Comparison of ENCODE assay signal across 9 cellular contexts in the genomic region with DNA sequence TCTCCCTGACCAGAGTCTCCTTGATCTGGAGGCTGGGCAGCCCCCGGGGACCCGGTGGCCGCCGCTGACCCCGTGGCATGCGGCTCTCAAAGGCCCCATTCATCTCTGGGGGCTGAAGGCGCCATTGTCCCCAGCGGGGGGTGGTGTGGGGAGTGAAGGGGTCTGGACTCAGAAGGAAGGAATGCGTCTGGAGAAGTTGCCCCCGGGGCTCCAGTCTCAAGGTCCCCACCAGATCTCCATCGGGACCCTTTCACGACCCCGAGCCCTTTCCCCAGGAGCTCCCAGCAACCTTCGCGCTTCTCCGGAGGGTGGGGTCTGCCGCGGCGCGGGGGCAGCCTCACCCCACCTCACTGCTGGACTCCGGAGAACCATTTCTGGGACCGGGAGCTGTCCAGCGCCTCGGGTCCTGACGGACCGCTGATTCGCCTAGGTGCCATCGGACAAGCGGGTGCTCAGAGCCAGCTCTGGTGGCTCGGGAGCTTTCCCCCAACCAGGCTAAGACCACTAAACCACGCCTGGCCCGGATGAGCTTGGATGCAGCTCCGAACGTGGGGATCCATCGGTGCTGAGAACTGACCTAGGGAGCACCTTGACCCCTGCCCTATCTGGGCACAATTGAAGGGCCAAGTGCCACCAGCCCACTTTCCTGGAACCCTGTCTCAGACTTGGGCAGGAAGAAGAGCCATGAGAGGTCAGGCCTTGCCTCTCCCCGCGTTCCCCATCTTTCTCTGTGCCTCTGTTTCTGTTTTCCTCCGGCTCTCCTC. TPM values are rescaled to one million over a fixed set of nuclear protein-coding genes. Genes with fewer than 3 reads are reported as not detected.
DNase-seq lines count a peak whose midpoint lies in the region; ATAC-seq and TF ChIP-seq lines count a peak whose summit lies in the region.
"Had no signal": no experiment of that assay in that cellular context is flagged by ENCODE, and none has a peak within 500 bp of the region (broad histone marks: within the 10 kb centered on the region; RNA-seq: fewer than 3 reads in every experiment).

No MANE protein-coding gene starts in this region.

- DNase-seq in fibroblast of villous mesenchyme (ENCODE audit: low read depth): peak; percentile 23
- DNase-seq in neural crest cell (ENCODE audit: low read depth, low spot score): peak; percentile 79
- no peak for DNase-seq in HuH-7 (ENCODE audit: low spot score)

- TF ChIP-seq CTCF in fibroblast of villous mesenchyme (IDR thresholded peaks at IDR 0.05; ENCODE audit: insufficient read depth, low read depth, low read length) (no peak), neural crest cell (conservative IDR thresholded peaks at IDR 0.05) (no peak)

- H3K9me3 Mint-ChIP-seq in neural crest cell: no peaks in the 10 kb centered on the region

- H3K36me3 Mint-ChIP-seq in neural crest cell (ENCODE audit: low read depth): no peaks in the 10 kb centered on the region

- peaks cover 61% of the 10 kb centered on the region for H3K4me1 Mint-ChIP-seq in neural crest cell

- peaks cover 23% of the 10 kb centered on the region for H3K27me3 Mint-ChIP-seq in neural crest cell (ENCODE audit: low read depth)

- H3K36me3 ChIP-seq in ES-I3 (ENCODE audit: insufficient read depth, low read length): no peaks in the 10 kb centered on the region

- peak overlapping the region; percentile 46; the same call in 1 of the 2 replicates for H3K9ac ChIP-seq in ES-I3 (ENCODE audit: low read depth, low read length)

- H3K4me1 ChIP-seq in ES-I3 (ENCODE audit: insufficient read depth, low read length): peaks cover 33% of the 10 kb centered on the region

- H3K4me3 ChIP-seq in fibroblast of villous mesenchyme (ENCODE audit: low read depth, low read length): no peak overlapping the region
- H3K4me3 ChIP-seq: skin epidermis had no signal

- H3K9me3 ChIP-seq in ES-I3 (ENCODE audit: control insufficient read depth, insufficient read depth, low read length): no peaks in the 10 kb centered on the region

- H3K27ac Mint-ChIP-seq in neural crest cell (ENCODE audit: unreplicated experiment): peak overlapping the region; percentile 32

- ATAC-seq in SK-N-SH treated with all-trans-retinoic acid at 6 μM for 48 hours (no peak), HG02678 (IDR thresholded peaks at IDR 0.05; ENCODE audit: unreplicated experiment) (no peak), GM21786 (IDR thresholded peaks at IDR 0.05; ENCODE audit: unreplicated experiment) (no peak), HG03469 (IDR thresholded peaks at IDR 0.05; ENCODE audit: unreplicated experiment) (no peak)

- H3K4me3 Mint-ChIP-seq in neural crest cell: peak overlapping the region; percentile 91

TF ChIP-seq in SK-N-SH treated with all-trans-retinoic acid at 6 μM for 48 hours, 23 proteins besides CTCF, POLR2A, EP300 and RAD21:
- TF ChIP-seq CSDC2 (CRISPR knock-in tag; IDR thresholded peaks at IDR 0.05) (0 out of 2 replicates have a peak, but pooled peaks have one; percentile 56), ZFP3 (CRISPR knock-in tag; IDR thresholded peaks at IDR 0.05) (0 out of 2 replicates have a peak, but pooled peaks have one; percentile 32), BACH2 (CRISPR knock-in tag; IDR thresholded peaks at IDR 0.05; ENCODE audit: borderline replicate concordance) (no peak)
- TF ChIP-seq, protein P1, sequence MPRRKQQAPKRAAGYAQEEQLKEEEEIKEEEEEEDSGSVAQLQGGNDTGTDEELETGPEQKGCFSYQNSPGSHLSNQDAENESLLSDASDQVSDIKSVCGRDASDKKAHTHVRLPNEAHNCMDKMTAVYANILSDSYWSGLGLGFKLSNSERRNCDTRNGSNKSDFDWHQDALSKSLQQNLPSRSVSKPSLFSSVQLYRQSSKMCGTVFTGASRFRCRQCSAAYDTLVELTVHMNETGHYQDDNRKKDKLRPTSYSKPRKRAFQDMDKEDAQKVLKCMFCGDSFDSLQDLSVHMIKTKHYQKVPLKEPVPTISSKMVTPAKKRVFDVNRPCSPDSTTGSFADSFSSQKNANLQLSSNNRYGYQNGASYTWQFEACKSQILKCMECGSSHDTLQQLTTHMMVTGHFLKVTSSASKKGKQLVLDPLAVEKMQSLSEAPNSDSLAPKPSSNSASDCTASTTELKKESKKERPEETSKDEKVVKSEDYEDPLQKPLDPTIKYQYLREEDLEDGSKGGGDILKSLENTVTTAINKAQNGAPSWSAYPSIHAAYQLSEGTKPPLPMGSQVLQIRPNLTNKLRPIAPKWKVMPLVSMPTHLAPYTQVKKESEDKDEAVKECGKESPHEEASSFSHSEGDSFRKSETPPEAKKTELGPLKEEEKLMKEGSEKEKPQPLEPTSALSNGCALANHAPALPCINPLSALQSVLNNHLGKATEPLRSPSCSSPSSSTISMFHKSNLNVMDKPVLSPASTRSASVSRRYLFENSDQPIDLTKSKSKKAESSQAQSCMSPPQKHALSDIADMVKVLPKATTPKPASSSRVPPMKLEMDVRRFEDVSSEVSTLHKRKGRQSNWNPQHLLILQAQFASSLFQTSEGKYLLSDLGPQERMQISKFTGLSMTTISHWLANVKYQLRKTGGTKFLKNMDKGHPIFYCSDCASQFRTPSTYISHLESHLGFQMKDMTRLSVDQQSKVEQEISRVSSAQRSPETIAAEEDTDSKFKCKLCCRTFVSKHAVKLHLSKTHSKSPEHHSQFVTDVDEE (CRISPR knock-in tag; IDR thresholded peaks at IDR 0.05): 0 out of 2 replicates have a peak, but pooled peaks have one; percentile 42

RNA-seq across cellular contexts. Expression of a gene that starts 5.2 kb away (rescaled TPM):
- total RNA-seq in fibroblast of villous mesenchyme (0.43 and 3.5 TPM in 2 replicates), neural crest cell (16.2 and 17.3 TPM in 2 replicates)

RNA-seq across cellular contexts. Expression of a gene that starts 40.3 kb away (rescaled TPM):
- total RNA-seq in fibroblast of villous mesenchyme (34.1 and 40.6 TPM in 2 replicates), neural crest cell (88.7 and 93.5 TPM in 2 replicates)
